ENCODE assay signal across 34 cellular contexts in genomic region chr20:8227293-8227692, GRCh38.
"Had no signal": no experiment of that assay in that cellular context is flagged by ENCODE, and none has a peak within 500 bp of the region (broad histone marks: within the 10 kb centered on the region; RNA-seq: fewer than 3 reads in every experiment).

No MANE protein-coding gene starts in this region.

- H3K9me3 Mint-ChIP-seq: activated CD4-positive, alpha-beta memory T cell treated with anti-CD3 and anti-CD28 coated beads for 36 hours; activated CD4-positive, alpha-beta T cell treated with anti-CD3 and anti-CD28 coated beads, Interleukin-2, amount 10 ng/mL, durations not matched to agents 24 days and 14 days; activated naive CD4-positive, alpha-beta T cell treated with anti-CD3 and anti-CD28 coated beads, Interleukin-2, amount 10 ng/mL, durations not matched to agents 7 days and 5 days; activated naive CD8-positive, alpha-beta T cell treated with anti-CD3 and anti-CD28 coated beads, Interleukin-2, amount 10 ng/mL, durations not matched to agents 7 days and 5 days; activated T-helper 1 cell treated with anti-CD3 and anti-CD28 coated beads, Interleukin-12 subunit alpha, Interleukin-12 subunit beta, Interleukin-2, Interleukin-4 antibody, amounts not matched to agents 30 ng/mL and 10 ng/mL and 1 ng/mL, durations not matched to agents 14 hours and 24 hours and 36 hours; dendritic cell treated with granulocyte-macrophage colony-stimulating factor and Interleukin-4, amounts not matched to agents 40 ng/mL and 50 ng/mL, for 4 days; natural killer cell treated with Interleukin-12 subunit alpha and Interleukin-12 subunit beta and Interleukin-15 and Interleukin-18, amount 100 ng/mL, for 72 hours had no signal

- ATAC-seq: gastroesophageal sphincter; left cardiac atrium; left ventricle myocardium superior; mucosa of descending colon; natural killer cell treated with Interleukin-12 subunit alpha and Interleukin-12 subunit beta and Interleukin-15 and Interleukin-18, amount 100 ng/mL, for 72 hours; psoas muscle; stimulated activated naive CD8-positive, alpha-beta T cell treated with anti-CD3 and anti-CD28 coated beads, Interleukin-15, Interleukin-2, amounts not matched to agents 100 U/mL and 50 U/mL, for 24 hours; T-helper 17 cell had no signal

- H3K36me3 Mint-ChIP-seq: activated CD4-positive, alpha-beta memory T cell treated with anti-CD3 and anti-CD28 coated beads for 36 hours; activated naive CD4-positive, alpha-beta T cell treated with anti-CD3 and anti-CD28 coated beads, Interleukin-2, amount 10 ng/mL, durations not matched to agents 7 days and 5 days; activated naive CD8-positive, alpha-beta T cell treated with anti-CD3 and anti-CD28 coated beads, Interleukin-2, amount 10 ng/mL, durations not matched to agents 7 days and 5 days; natural killer cell treated with Interleukin-12 subunit alpha and Interleukin-12 subunit beta and Interleukin-15 and Interleukin-18, amount 100 ng/mL, for 72 hours had no signal

- H3K4me3 ChIP-seq: breast epithelium, esophagus squamous epithelium, gastroesophageal sphincter, mucosa of descending colon, ovary, psoas muscle, right atrium auricular region, smooth muscle cell, testis, transverse colon had no signal

- H3K27me3 Mint-ChIP-seq: activated naive CD4-positive, alpha-beta T cell treated with anti-CD3 and anti-CD28 coated beads, Interleukin-2, amount 10 ng/mL, durations not matched to agents 7 days and 5 days; activated naive CD8-positive, alpha-beta T cell treated with anti-CD3 and anti-CD28 coated beads, Interleukin-2, amount 10 ng/mL, durations not matched to agents 7 days and 5 days; dendritic cell treated with granulocyte-macrophage colony-stimulating factor and Interleukin-4, amounts not matched to agents 40 ng/mL and 50 ng/mL, for 4 days; natural killer cell treated with Interleukin-12 subunit alpha and Interleukin-12 subunit beta and Interleukin-15 and Interleukin-18, amount 100 ng/mL, for 72 hours; T-helper 17 cell had no signal

- H3K4me3 Mint-ChIP-seq: activated CD4-positive, alpha-beta memory T cell treated with anti-CD3 and anti-CD28 coated beads for 36 hours; activated CD4-positive, alpha-beta T cell treated with anti-CD3 and anti-CD28 coated beads, Interleukin-2, amount 10 ng/mL, durations not matched to agents 24 days and 14 days; activated naive CD4-positive, alpha-beta T cell treated with anti-CD3 and anti-CD28 coated beads, Interleukin-2, amount 10 ng/mL, durations not matched to agents 7 days and 5 days; activated naive CD8-positive, alpha-beta T cell treated with anti-CD3 and anti-CD28 coated beads, Interleukin-2, amount 10 ng/mL, durations not matched to agents 7 days and 5 days; activated T-helper 1 cell treated with anti-CD3 and anti-CD28 coated beads, Interleukin-12 subunit alpha, Interleukin-12 subunit beta, Interleukin-2, Interleukin-4 antibody, amounts not matched to agents 30 ng/mL and 10 ng/mL and 1 ng/mL, durations not matched to agents 14 hours and 24 hours and 36 hours; dendritic cell treated with granulocyte-macrophage colony-stimulating factor and Interleukin-4, amounts not matched to agents 40 ng/mL and 50 ng/mL, for 4 days; natural killer cell treated with Interleukin-12 subunit alpha and Interleukin-12 subunit beta and Interleukin-15 and Interleukin-18, amount 100 ng/mL, for 72 hours; T-helper 17 cell had no signal

- H3K9me3 ChIP-seq: breast epithelium, esophagus squamous epithelium, gastroesophageal sphincter, mucosa of descending colon, neutrophil, ovary, psoas muscle, right atrium auricular region, testis, transverse colon had no signal

- H3K27ac ChIP-seq: breast epithelium, epithelial cell of prostate, esophagus squamous epithelium, gastroesophageal sphincter, neutrophil, ovary, psoas muscle, right atrium auricular region, testis, transverse colon had no signal

- FAIRE-seq: astrocyte, keratinocyte had no signal

- H3K27ac Mint-ChIP-seq: activated CD4-positive, alpha-beta memory T cell treated with anti-CD3 and anti-CD28 coated beads for 36 hours; activated CD4-positive, alpha-beta T cell treated with anti-CD3 and anti-CD28 coated beads, Interleukin-2, amount 10 ng/mL, durations not matched to agents 24 days and 14 days; activated naive CD4-positive, alpha-beta T cell treated with anti-CD3 and anti-CD28 coated beads, Interleukin-2, amount 10 ng/mL, durations not matched to agents 7 days and 5 days; activated naive CD8-positive, alpha-beta T cell treated with anti-CD3 and anti-CD28 coated beads, Interleukin-2, amount 10 ng/mL, durations not matched to agents 7 days and 5 days; activated T-helper 1 cell treated with anti-CD3 and anti-CD28 coated beads, Interleukin-12 subunit alpha, Interleukin-12 subunit beta, Interleukin-2, Interleukin-4 antibody, amounts not matched to agents 30 ng/mL and 10 ng/mL and 1 ng/mL, durations not matched to agents 14 hours and 24 hours and 36 hours; dendritic cell treated with granulocyte-macrophage colony-stimulating factor and Interleukin-4, amounts not matched to agents 40 ng/mL and 50 ng/mL, for 4 days; natural killer cell treated with Interleukin-12 subunit alpha and Interleukin-12 subunit beta and Interleukin-15 and Interleukin-18, amount 100 ng/mL, for 72 hours; T-helper 17 cell had no signal

- H3K4me1 ChIP-seq: breast epithelium, testis had no signal

- H3K4me2 ChIP-seq: smooth muscle cell had no signal

- H3K27me3 ChIP-seq: breast epithelium, esophagus squamous epithelium, gastroesophageal sphincter, neutrophil, ovary, right atrium auricular region, testis, transverse colon had no signal

- H3K36me3 ChIP-seq: breast epithelium, esophagus squamous epithelium, gastroesophageal sphincter, neutrophil, ovary, right atrium auricular region, transverse colon had no signal

- H3K4me1 Mint-ChIP-seq: activated CD4-positive, alpha-beta T cell treated with anti-CD3 and anti-CD28 coated beads, Interleukin-2, amount 10 ng/mL, durations not matched to agents 24 days and 14 days; activated naive CD4-positive, alpha-beta T cell treated with anti-CD3 and anti-CD28 coated beads, Interleukin-2, amount 10 ng/mL, durations not matched to agents 7 days and 5 days; activated naive CD8-positive, alpha-beta T cell treated with anti-CD3 and anti-CD28 coated beads, Interleukin-2, amount 10 ng/mL, durations not matched to agents 7 days and 5 days had no signal

- DNase-seq: activated CD4-positive, alpha-beta memory T cell treated with anti-CD3 and anti-CD28 coated beads for 36 hours; activated CD4-positive, alpha-beta T cell treated with anti-CD3 and anti-CD28 coated beads, Interleukin-2, amount 10 ng/mL, durations not matched to agents 24 days and 14 days; activated CD4-positive, CD25-positive, alpha-beta regulatory T cell treated with anti-CD3 and anti-CD28 coated beads, Interleukin-2, amount 50 U/mL, for 72 hours; activated CD8-positive, alpha-beta memory T cell treated with anti-CD3 and anti-CD28 coated beads, Interleukin-2, amount 50 U/mL, for 4 hours; activated effector memory CD4-positive, alpha-beta T cell treated with anti-CD3 and anti-CD28 coated beads, Interleukin-2, amount 50 U/mL, for 16 hours; activated naive CD4-positive, alpha-beta T cell treated with anti-CD3 and anti-CD28 coated beads, Interleukin-2, amount 10 ng/mL, durations not matched to agents 7 days and 5 days; activated naive CD8-positive, alpha-beta T cell treated with anti-CD3 and anti-CD28 coated beads, Interleukin-2, amount 10 ng/mL, durations not matched to agents 7 days and 5 days; activated T-cell treated with anti-CD3 and anti-CD28 coated beads, Interleukin-2, amount 50 U/mL, for 1 hour; amniotic stem cell; central memory CD4-positive, alpha-beta T cell; esophagus squamous epithelium; hippocampal formation; left cardiac atrium; left ventricle myocardium superior; mucosa of descending colon; ovary; psoas muscle; stimulated activated CD4-positive, alpha-beta T cell treated with anti-CD3 and anti-CD28 coated beads, Interleukin-1b, Interleukin-23, amount 100 ng/mL, for 48 hours; stimulated activated naive CD8-positive, alpha-beta T cell treated with anti-CD3 and anti-CD28 coated beads, Interleukin-15, Interleukin-2, amounts not matched to agents 100 U/mL and 50 U/mL, for 24 hours; T-helper 17 cell; T1000; testis; transverse colon had no signal
